ENCODE assay signal across 20 cellular contexts in genomic region chr2:128293870-128294455, GRCh38. TPM values are rescaled to one million over a fixed set of nuclear protein-coding genes. Genes with fewer than 3 reads are reported as not detected.
A peak's percentile ranks its signal among the peaks of the same experiment; 100 is the strongest.
DNase-seq lines count a peak whose midpoint lies in the region; ATAC-seq and TF ChIP-seq lines count a peak whose summit lies in the region.
"Had no signal": no experiment of that assay in that cellular context is flagged by ENCODE, and none has a peak within 500 bp of the region (broad histone marks: within the 10 kb centered on the region; RNA-seq: fewer than 3 reads in every experiment).

No MANE protein-coding gene starts in this region.

- no peak overlapping the region for H3K4me3 ChIP-seq in A673 (ENCODE audit: low read depth, low read length, poor library complexity, severe bottlenecking)
- H3K4me3 ChIP-seq in Loucy (ENCODE audit: low read length, poor library complexity, severe bottlenecking) = no peak overlapping the region
- H3K4me3 ChIP-seq in esophagus squamous epithelium = no peak overlapping the region
- H3K4me3 ChIP-seq in trophoblast cell (ENCODE audit: low read depth, low read length) = no peak overlapping the region
- no peak overlapping the region for H3K4me3 ChIP-seq in PC-3 (ENCODE audit: low read length)
- H3K4me3 ChIP-seq: prostate gland had no signal

- H3K9me2 ChIP-seq in Loucy (replicated peaks; ENCODE audit: low read depth, low read length) = no peaks in the 10 kb centered on the region
- H3K9me2 ChIP-seq in PC-3 (replicated peaks; ENCODE audit: low read length) = no peaks in the 10 kb centered on the region

- H3K79me2 ChIP-seq in Loucy (ENCODE audit: insufficient read depth, low read length) (peaks cover 100% of the 10 kb centered on the region), trophoblast cell (ENCODE audit: control insufficient read depth, insufficient read depth, low read length, poor library complexity) (peaks cover 14% of the 10 kb centered on the region), PC-3 (ENCODE audit: low read length) (0 out of 2 replicates have a peak, but pooled peaks cover 6% of the 10 kb centered on the region)

- no peak for DNase-seq in A673 (ENCODE audit: low spot score)
- DNase-seq in esophagus squamous epithelium (lab: John Stamatoyannopoulos, UW) = no peak
- no peak for DNase-seq in trophoblast cell
- no peak for DNase-seq in NCI-H2081 (lab: John Stamatoyannopoulos, UW)
- DNase-seq in PC-3 = no peak
- DNase-seq in dedifferentiated amniotic fluid mesenchymal stem cell (ENCODE audit: extremely low spot score) = no peak
- DNase-seq: ACHN; activated CD4-positive, alpha-beta memory T cell treated with anti-CD3 and anti-CD28 coated beads, Interleukin-2, amount 10 ng/mL, durations not matched to agents 7 days and 5 days; activated CD4-positive, alpha-beta T cell treated with anti-CD3 and anti-CD28 coated beads for 1 hour; central memory CD4-positive, alpha-beta T cell; GDM1; HCEC 1CT; NCI-H1436; NCI-H2107; NCI-H82 had no signal

- H3K4me1 ChIP-seq in A673 (ENCODE audit: insufficient read depth, low read length, poor library complexity, severe bottlenecking) (peaks cover 27% of the 10 kb centered on the region), Loucy (ENCODE audit: insufficient read depth, low read length, poor library complexity, severe bottlenecking) (peaks cover 14% of the 10 kb centered on the region), esophagus squamous epithelium (peaks cover 27 to 72% (median 41%) of the 10 kb centered on the region in 3 donors), trophoblast cell (ENCODE audit: control insufficient read depth in 1 of 2, insufficient read depth in 2 of 2, low read length in 2 of 2) (peaks cover 15 to 21% of the 10 kb centered on the region in 2 experiments), PC-3 (ENCODE audit: insufficient read depth, low read length) (no peaks in the 10 kb centered on the region)
- H3K4me1 ChIP-seq: prostate gland had no signal

- H3K4ac ChIP-seq in trophoblast cell (ENCODE audit: low read depth, low read length) = peak overlapping the region; percentile 8

- no peak overlapping the region for H3K23ac ChIP-seq in trophoblast cell (ENCODE audit: low read length)

- peaks cover 4% of the 10 kb centered on the region; the same call in 1 of the 2 replicates for H3F3A ChIP-seq in Loucy (ENCODE audit: low read depth)
- H3F3A ChIP-seq in PC-3 (ENCODE audit: low read length, unreplicated experiment) = no peaks in the 10 kb centered on the region

- H2AK5ac ChIP-seq in trophoblast cell (ENCODE audit: low read length) = no peak overlapping the region

- intact Hi-C loops in A673 (cut with micrococcal nuclease; ENCODE audit: unreplicated experiment) (no loop called here), esophagus squamous epithelium (cut with DNase I) (no loop called here), PC-3 (cut with micrococcal nuclease) (no loop called here)

- no peak overlapping the region for H2BK5ac ChIP-seq in trophoblast cell (ENCODE audit: low read depth, low read length, poor library complexity)

- H3K4me2 ChIP-seq in Loucy (ENCODE audit: low read depth, low read length, poor library complexity, severe bottlenecking) = peak overlapping the region; percentile 21
- H3K4me2 ChIP-seq in trophoblast cell (ENCODE audit: low read length) = no peak overlapping the region
- no peak overlapping the region for H3K4me2 ChIP-seq in PC-3 (ENCODE audit: low read length)

- H3K27ac ChIP-seq in A673 (ENCODE audit: low read depth, low read length, poor library complexity, severe bottlenecking) = peak overlapping the region; percentile 71
- H3K27ac ChIP-seq in esophagus squamous epithelium = peak overlapping the region in 3 of 4 donors; percentile 66 to 87 (median 84)
- H3K27ac ChIP-seq in trophoblast cell (ENCODE audit: low read depth, low read length) = no peak overlapping the region
- no peak overlapping the region for H3K27ac ChIP-seq in PC-3 (ENCODE audit: low read length)
- H3K27ac ChIP-seq: neutrophil, prostate gland had no signal

- no peak overlapping the region for H4K12ac ChIP-seq in trophoblast cell (ENCODE audit: low read depth, low read length)

- H3K27me3 ChIP-seq in A673 (replicated peaks; ENCODE audit: insufficient read depth, low read depth, low read length, poor library complexity) (no peaks in the 10 kb centered on the region), Loucy (ENCODE audit: insufficient read depth, low read length, poor library complexity, severe bottlenecking) (no peaks in the 10 kb centered on the region), esophagus squamous epithelium (no peaks in the 10 kb centered on the region), trophoblast cell (ENCODE audit: insufficient read depth, low read length) (no peaks in the 10 kb centered on the region), PC-3 (ENCODE audit: low read length) (no peaks in the 10 kb centered on the region)
- H3K27me3 ChIP-seq: neutrophil had no signal

- H2BK120ac ChIP-seq in trophoblast cell (ENCODE audit: insufficient read depth, low read length, poor library complexity) = no peak overlapping the region

- H2BK12ac ChIP-seq in trophoblast cell (ENCODE audit: low read length) = no peak overlapping the region

- H3K9ac ChIP-seq in Loucy (ENCODE audit: low read depth, low read length, poor library complexity, severe bottlenecking) = no peak overlapping the region
- no peak overlapping the region for H3K9ac ChIP-seq in trophoblast cell (ENCODE audit: low read length)
- no peak overlapping the region for H3K9ac ChIP-seq in PC-3 (ENCODE audit: low read length)

- H3K36me3 ChIP-seq in A673 (ENCODE audit: insufficient read depth, low read length, poor library complexity, severe bottlenecking) = no peaks in the 10 kb centered on the region
- H3K36me3 ChIP-seq in Loucy (ENCODE audit: insufficient read depth, low read length) = peaks cover 97% of the 10 kb centered on the region
- peaks cover 0 to 13% (median 0%) of the 10 kb centered on the region in 3 donors for H3K36me3 ChIP-seq in esophagus squamous epithelium
- H3K36me3 ChIP-seq in trophoblast cell (ENCODE audit: control insufficient read depth in 1 of 2, insufficient read depth in 2 of 2, low read length in 2 of 2) = peaks cover 0 to 4% of the 10 kb centered on the region in 2 experiments
- no peaks in the 10 kb centered on the region for H3K36me3 ChIP-seq in PC-3 (ENCODE audit: low read depth, low read length)
- H3K36me3 ChIP-seq: neutrophil, prostate gland had no signal

- TF ChIP-seq CTCF in A673 (conservative IDR thresholded peaks at IDR 0.05; ENCODE audit: low read depth, low read length) = no peak
- no peak for TF ChIP-seq CTCF in Loucy (conservative IDR thresholded peaks at IDR 0.05; ENCODE audit: low read length)
- no peak for TF ChIP-seq CTCF in esophagus squamous epithelium (IDR thresholded peaks at IDR 0.05)
- no peak for TF ChIP-seq CTCF in PC-3 (conservative IDR thresholded peaks at IDR 0.05; ENCODE audit: low read depth, low read length)

- peaks cover 11% of the 10 kb centered on the region for H3K79me1 ChIP-seq in trophoblast cell (ENCODE audit: low read length)

- no peak overlapping the region for H4K91ac ChIP-seq in trophoblast cell (ENCODE audit: low read depth, low read length)

- H4K8ac ChIP-seq in trophoblast cell (ENCODE audit: low read depth, low read length) = no peak overlapping the region

- CTCF ChIA-PET in A673 (lab: Charles Lee) = no interaction called here
- CTCF ChIA-PET in PC-3 (lab: Charles Lee) = no interaction called here

- 100% methylated on average over 1 to 2 of the region's 8 CpGs for WGBS in esophagus squamous epithelium, 2 donors
- WGBS in trophoblast cell (ENCODE audit: extremely low coverage, insufficient coverage, insufficient read length) = no CpG with 5 or more reads among the region's 8 CpGs

- H2AFZ ChIP-seq in Loucy (ENCODE audit: low read length) (no peak overlapping the region), trophoblast cell (ENCODE audit: insufficient read depth, low read length, poor library complexity) (no peak overlapping the region), PC-3 (ENCODE audit: low read length) (no peak overlapping the region)

- H4K20me1 ChIP-seq in Loucy (ENCODE audit: insufficient read depth, low read length, poor library complexity, severe bottlenecking) (peaks cover 100% of the 10 kb centered on the region), PC-3 (ENCODE audit: low read length) (no peaks in the 10 kb centered on the region)

- POLR2A ChIA-PET in A673 (lab: Charles Lee; ENCODE audit: low non-redundant PET) = no interaction called here
- POLR2A ChIA-PET in PC-3 (lab: Charles Lee; ENCODE audit: unreplicated experiment) = no interaction called here

- ATAC-seq in GM21723 (IDR thresholded peaks at IDR 0.05; ENCODE audit: unreplicated experiment) (no peak), PC-3 (no peak)
- ATAC-seq: activated naive CD4-positive, alpha-beta T cell treated with anti-CD3 and anti-CD28 coated beads, Interleukin-2, amount 50 U/mL, for 72 hours had no signal

- H3K9me3 ChIP-seq in A673 (ENCODE audit: low read depth, low read length, poor library complexity, severe bottlenecking) = peaks cover 3% of the 10 kb centered on the region
- no peaks in the 10 kb centered on the region for H3K9me3 ChIP-seq in Loucy (ENCODE audit: insufficient read depth, low read depth, low read length)
- no peaks in the 10 kb centered on the region for H3K9me3 ChIP-seq in esophagus squamous epithelium
- H3K9me3 ChIP-seq in trophoblast cell (ENCODE audit: insufficient read depth, low read depth, low read length) = peaks cover 4% of the 10 kb centered on the region
- H3K9me3 ChIP-seq in PC-3 (ENCODE audit: low read length) = no peaks in the 10 kb centered on the region
- H3K9me3 ChIP-seq: neutrophil, prostate gland had no signal

- no peak overlapping the region for H3K14ac ChIP-seq in trophoblast cell (ENCODE audit: low read length)

- TF ChIP-seq POLR2A in esophagus squamous epithelium (IDR thresholded peaks at IDR 0.05) = no peak

- BruUV-seq in A673 (replicated peaks; lab: Mats Ljungman, UMichigan) = no TSS peak
- no TSS peak for BruUV-seq in PC-3 (replicated peaks; lab: Mats Ljungman, UMichigan)

- peak overlapping the region; percentile 0 for H3K18ac ChIP-seq in trophoblast cell (ENCODE audit: low read length)

RNA-seq across cellular contexts. Expression of gene HS6ST1, which starts 24.7 kb away (rescaled TPM):
- total RNA-seq in A673 (2021) = 56.7 and 63.3 TPM in 2 replicates
- 10 to 100 TPM; 44.7 to 73.8 (median 56.8) TPM for total RNA-seq in esophagus squamous epithelium
- polyA plus RNA-seq in trophoblast cell (2013) = 26.6 and 27.7 TPM in 2 replicates
- total RNA-seq in PC-3 (2014; rRNA removed) = 21.5 and 25.6 TPM in 2 replicates

Comparison
In these comparisons a context has a peak if more than half of its experiments do, and no peak if none do; other contexts are left out.
1. H3K27ac ChIP-seq: peak in A673 (single experiment) and esophagus squamous epithelium (3 of 4); none in trophoblast cell (single experiment) and PC-3 (single experiment).